In the genomic region with DNA sequence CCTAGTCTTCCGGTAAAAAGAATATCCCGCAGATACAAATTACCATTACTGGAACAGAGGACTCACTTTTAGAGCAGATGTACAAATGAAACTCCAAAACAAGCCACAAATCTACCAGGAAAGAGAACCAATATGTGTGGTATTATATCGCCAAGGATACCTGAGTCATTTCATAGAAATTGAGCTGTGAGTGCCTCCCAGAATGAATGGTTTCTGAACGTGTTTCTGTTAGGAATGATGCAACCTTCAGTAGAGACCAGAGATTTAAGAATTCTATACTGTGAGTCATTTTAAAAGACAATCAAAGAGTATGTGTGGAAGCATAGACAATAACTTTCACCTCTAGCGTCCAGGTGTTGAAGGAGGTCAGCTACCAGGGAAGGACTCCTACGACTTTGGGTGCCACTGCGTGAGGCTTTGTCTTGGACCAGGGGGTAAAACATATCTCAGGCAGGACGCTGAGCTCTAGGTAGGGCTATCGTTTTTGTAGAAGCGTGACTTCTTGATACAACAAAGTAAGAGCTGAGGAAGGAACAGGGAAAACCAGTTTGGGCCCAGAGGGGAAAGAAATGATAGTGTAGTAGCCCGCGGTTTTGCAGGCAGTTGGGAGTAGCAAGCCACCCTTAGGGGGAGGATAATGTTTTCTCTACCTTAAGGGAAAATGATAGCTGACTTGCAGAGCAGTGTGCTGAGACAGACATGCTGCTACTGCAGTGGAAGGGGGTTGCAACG, we compare ENCODE assay signal across 10 cellular contexts.
DNase-seq lines count a peak whose midpoint lies in the region; ATAC-seq, FAIRE-seq and TF ChIP-seq lines count a peak whose summit lies in the region.
"Had no signal": no experiment of that assay in that cellular context is flagged by ENCODE, and none has a peak within 500 bp of the region (broad histone marks: within the 10 kb centered on the region; RNA-seq: fewer than 3 reads in every experiment).

No MANE protein-coding gene starts in this region.

- no peaks in the 10 kb centered on the region; the same call in 1 of the 2 replicates for H3K9me1 ChIP-seq in IMR-90 (ENCODE audit: insufficient read depth, low read length)

- H3K14ac ChIP-seq in IMR-90 (replicated peaks; ENCODE audit: low read depth, low read length): no peak overlapping the region
- H3K14ac ChIP-seq in H1 (ENCODE audit: insufficient read length): no peak overlapping the region

- FAIRE-seq in H1 (lab: Jason Lieb, UNC): no peak

- H3K27me3 ChIP-seq in GM23248 (replicated peaks; ENCODE audit: insufficient read depth) (no peaks in the 10 kb centered on the region), IMR-90 (ENCODE audit: control insufficient read depth, insufficient read depth, low read length) (no peaks in the 10 kb centered on the region; the same call in 1 of the 2 replicates), H1 (replicated peaks in 1 of 4; ENCODE audit: control insufficient read depth in 3 of 4, extremely low read depth in 1 of 4, insufficient read depth in 3 of 4, low read length in 3 of 4) (no peaks in the 10 kb centered on the region), smooth muscle cell (ENCODE audit: low read depth) (no peaks in the 10 kb centered on the region)

- no peak overlapping the region for H3K56ac ChIP-seq in IMR-90 (ENCODE audit: extremely low read depth, insufficient read depth, low read length)
- H3K56ac ChIP-seq in H1 (replicated peaks; ENCODE audit: insufficient read length, low read depth, low read length): no peak overlapping the region

- no peak overlapping the region for H3K23ac ChIP-seq in IMR-90 (ENCODE audit: low read depth, low read length)
- no peak overlapping the region for H3K23ac ChIP-seq in H1 (ENCODE audit: insufficient read length)

- H2AK9ac ChIP-seq in IMR-90 (replicated peaks; ENCODE audit: low read depth, low read length, poor library complexity): no peak overlapping the region

- dilution Hi-C loops in IMR-90 (cut with HindIII; ENCODE audit: low sequenced_read_pairs, unreplicated experiment): no loop called here

- H4K20me1 ChIP-seq in GM23248 (ENCODE audit: insufficient read depth) (no peaks in the 10 kb centered on the region), IMR-90 (ENCODE audit: insufficient read depth, low read length) (no peaks in the 10 kb centered on the region), H1 (replicated peaks in 1 of 2; ENCODE audit: control insufficient read depth in 1 of 2, insufficient read depth in 2 of 2, low read length in 2 of 2) (no peaks in the 10 kb centered on the region), smooth muscle cell (ENCODE audit: low read depth) (no peaks in the 10 kb centered on the region)

- H2BK12ac ChIP-seq in H1 (ENCODE audit: low read depth, low read length): no peak overlapping the region

- no peak for ATAC-seq in IMR-90 (ENCODE audit: low read depth)

- no peak for TF ChIP-seq EP300 in H1 (IDR thresholded peaks at IDR 0.05; ENCODE audit: borderline replicate concordance in 1 of 2, low read depth in 2 of 2, low read length in 2 of 2)

- peaks cover 10% of the 10 kb centered on the region for H3F3A ChIP-seq in GM23248 (ENCODE audit: insufficient read depth)
- peaks cover 3% of the 10 kb centered on the region for H3F3A ChIP-seq in smooth muscle cell (ENCODE audit: low read depth)

- H3K79me2 ChIP-seq in GM23248 (ENCODE audit: insufficient read depth) (no peaks in the 10 kb centered on the region), H1 (ENCODE audit: control insufficient read depth in 1 of 2, insufficient read depth in 2 of 2, low read length in 2 of 2) (no peaks in the 10 kb centered on the region), smooth muscle cell (ENCODE audit: low read depth) (no peaks in the 10 kb centered on the region)

- in situ Hi-C loops in GM23248 (cut with MboI): no loop called here
- in situ Hi-C loops in IMR-90 (cut with MboI; ENCODE audit: low sequenced_read_pairs): no loop called here

- H2BK5ac ChIP-seq in IMR-90 (ENCODE audit: low read depth, low read length, poor library complexity, severe bottlenecking) (no peak overlapping the region), H1 (ENCODE audit: low read depth, low read length) (no peak overlapping the region)

- no peak for TF ChIP-seq RAD21 in IMR-90 (IDR thresholded peaks at IDR 0.05; ENCODE audit: low read length)
- no peak for TF ChIP-seq RAD21 in H1 (IDR thresholded peaks at IDR 0.05 in 1 of 2, conservative IDR thresholded peaks at IDR 0.05 in 1 of 2; ENCODE audit: low read depth in 2 of 2, low read length in 2 of 2)

- H3K9me2 ChIP-seq in GM23248 (ENCODE audit: insufficient read depth): no peaks in the 10 kb centered on the region

- CTCF ChIA-PET in IMR-90 (lab: Yijun Ruan, JAX): no interaction called here
- CTCF ChIA-PET in H1 (lab: Charles Lee; ENCODE audit: partially characterized antibody): interaction anchor here (1.1 kb wide), 1 partner anchor 190 kb away, joined by 3 read pairs; no protein-coding TSS in a partner anchor

- no peaks in the 10 kb centered on the region for H3K79me1 ChIP-seq in IMR-90 (ENCODE audit: low read depth in 1 of 2, low read length in 2 of 2)
- H3K79me1 ChIP-seq in H1 (ENCODE audit: low read depth, low read length): no peaks in the 10 kb centered on the region

- no peaks in the 10 kb centered on the region for H3K9me3 ChIP-seq in GM23248 (ENCODE audit: low read depth)
- H3K9me3 ChIP-seq in IMR-90 (ENCODE audit: control insufficient read depth, insufficient read depth, low read length): no peaks in the 10 kb centered on the region
- H3K9me3 ChIP-seq in H1 (ENCODE audit: insufficient read depth in 2 of 2, low read depth in 1 of 2, low read length in 1 of 2): no peaks in the 10 kb centered on the region
- no peaks in the 10 kb centered on the region for H3K9me3 ChIP-seq in smooth muscle cell (replicated peaks; ENCODE audit: low read depth)

- no peak overlapping the region for H4K8ac ChIP-seq in IMR-90 (ENCODE audit: low read depth in 2 of 2, low read length in 2 of 2)
- no peak overlapping the region for H4K8ac ChIP-seq in H1 (ENCODE audit: extremely low read depth, insufficient read depth, low read length)

- H3K23me2 ChIP-seq in H1 (ENCODE audit: low read depth, low read length): no peaks in the 10 kb centered on the region

- H3K4me1 ChIP-seq in GM23248 (ENCODE audit: insufficient read depth): peaks cover 15% of the 10 kb centered on the region
- 0 out of 2 replicates have a peak, but pooled peaks cover 1% of the 10 kb centered on the region for H3K4me1 ChIP-seq in IMR-90 (ENCODE audit: control insufficient read depth, insufficient read depth, low read length)
- peaks cover 0 to 7% (median 0%) of the 10 kb centered on the region in 4 experiments; a peak in 1 of 7 replicates for H3K4me1 ChIP-seq in H1 (replicated peaks in 1 of 4; ENCODE audit: control insufficient read depth in 3 of 4, insufficient read depth in 4 of 4, low read length in 3 of 4)
- H3K4me1 ChIP-seq in smooth muscle cell (ENCODE audit: low read depth): peaks cover 4% of the 10 kb centered on the region

- H4K5ac ChIP-seq in IMR-90 (ENCODE audit: low read depth, low read length) (no peak overlapping the region), H1 (ENCODE audit: insufficient read length, low read depth, low read length) (no peak overlapping the region)

- H2AK5ac ChIP-seq in IMR-90 (ENCODE audit: low read depth, low read length): no peak overlapping the region
- H2AK5ac ChIP-seq in H1 (ENCODE audit: low read depth, low read length): no peak overlapping the region

- DNase-seq in GM23248 (peak; percentile 80), IMR-90 (peak; percentile 64), H1 (ENCODE audit: low read depth in 1 of 2, low spot score in 2 of 2) (no peak), smooth muscle cell (lab: John Stamatoyannopoulos, UW; ENCODE audit: unreplicated experiment) (no peak), NCI-H1092 (lab: John Stamatoyannopoulos, UW) (no peak), NCI-H69 (lab: John Stamatoyannopoulos, UW) (no peak)
- no peak for DNase-seq in stimulated activated CD4-positive, alpha-beta T cell treated with anti-CD3 and anti-CD28 coated beads, Interleukin-2, amount 100 ng/mL, for 48 hours
- DNase-seq in activated effector memory CD4-positive, alpha-beta T cell treated with anti-CD3 and anti-CD28 coated beads, Interleukin-2, amount 50 U/mL, for 16 hours: no peak
- DNase-seq: GDM1 had no signal

- intact Hi-C loops in IMR-90 (cut with micrococcal nuclease): no loop called here

- 73 to 79% methylated on average over 13 of the region's 13 CpGs for WGBS in GM23248 (ENCODE audit: low coverage in 1 of 2, low lambda C conversion rate in 2 of 2, missing lambda C conversion rate in 2 of 2), 2 experiments
- 64% methylated on average over 3 of the region's 13 CpGs; no CpG with 5 or more reads in 1 of the 2 experiments for WGBS in IMR-90 (ENCODE audit: extremely low coverage in 2 of 2, insufficient read length in 1 of 2), 2 experiments
- 80% methylated on average over 13 of the region's 13 CpGs; no CpG with 5 or more reads in 1 of the 2 experiments for WGBS in H1 (ENCODE audit: extremely low coverage in 1 of 2, insufficient coverage in 1 of 2, insufficient read length in 1 of 2, insufficient replicate concordance in 2 of 2, low coverage in 1 of 2, low lambda C conversion rate in 2 of 2, missing lambda C conversion rate in 1 of 2), 2 experiments
- WGBS in smooth muscle cell (ENCODE audit: low lambda C conversion rate): 66% methylated on average over 13 of the region's 13 CpGs

- TF ChIP-seq CTCF in IMR-90 (conservative IDR thresholded peaks at IDR 0.05; ENCODE audit: low read depth, low read length) (no peak), H1 (IDR thresholded peaks at IDR 0.05; ENCODE audit: control extremely low read depth in 1 of 3, insufficient read depth in 1 of 3, low read depth in 1 of 3, low read length in 3 of 3) (no peak), smooth muscle cell (IDR thresholded peaks at IDR 0.05; ENCODE audit: borderline replicate concordance, insufficient read depth, poor library complexity, severe bottlenecking) (no peak)

- no peaks in the 10 kb centered on the region for H3K36me3 ChIP-seq in GM23248 (ENCODE audit: low read depth)
- H3K36me3 ChIP-seq in IMR-90 (ENCODE audit: control insufficient read depth, insufficient read depth, low read length): no peaks in the 10 kb centered on the region
- H3K36me3 ChIP-seq in H1 (ENCODE audit: control insufficient read depth in 2 of 4, insufficient read depth in 4 of 4, low read length in 3 of 4): no peaks in the 10 kb centered on the region
- no peaks in the 10 kb centered on the region for H3K36me3 ChIP-seq in smooth muscle cell (ENCODE audit: low read depth)

- H3K4ac ChIP-seq in IMR-90 (ENCODE audit: low read depth, low read length) (no peak overlapping the region), H1 (replicated peaks; ENCODE audit: insufficient read length, low read depth, low read length) (no peak overlapping the region)

- TF ChIP-seq POLR2A in IMR-90 (IDR thresholded peaks at IDR 0.05; ENCODE audit: low read depth, low read length) (no peak), H1 (IDR thresholded peaks at IDR 0.05; ENCODE audit: control extremely low read depth in 1 of 2, low read depth in 2 of 2, low read length in 2 of 2) (no peak)

- no peak overlapping the region for H2BK20ac ChIP-seq in IMR-90 (ENCODE audit: low read depth, low read length)
- no peak overlapping the region for H2BK20ac ChIP-seq in H1 (ENCODE audit: low read length)

- H2BK120ac ChIP-seq in IMR-90 (ENCODE audit: low read depth, low read length) (no peak overlapping the region), H1 (replicated peaks; ENCODE audit: low read depth, low read length) (no peak overlapping the region)

- H3K4me3 ChIP-seq in GM23248: no peak overlapping the region
- H3K4me3 ChIP-seq in IMR-90 (ENCODE audit: insufficient read depth, low read depth, low read length): no peak overlapping the region
- no peak overlapping the region for H3K4me3 ChIP-seq in H1 (ENCODE audit: extremely low read depth in 1 of 4, insufficient read depth in 2 of 4, low read depth in 3 of 4, low read length in 4 of 4)
- no peak overlapping the region for H3K4me3 ChIP-seq in smooth muscle cell

- H2BK15ac ChIP-seq in IMR-90 (ENCODE audit: low read depth, low read length): no peak overlapping the region
- no peak overlapping the region for H2BK15ac ChIP-seq in H1 (ENCODE audit: low read length)

- no TSS peak for BruUV-seq in IMR-90 (replicated peaks; lab: Mats Ljungman, UMichigan)

- POLR2A ChIA-PET in IMR-90 (lab: Charles Lee; ENCODE audit: unreplicated experiment) (no interaction called here), H1 (lab: Charles Lee; ENCODE audit: partially characterized antibody) (no interaction called here)

- H3K9ac ChIP-seq in GM23248 (no peak overlapping the region), IMR-90 (ENCODE audit: low read depth, low read length) (no peak overlapping the region), H1 (replicated peaks in 1 of 4; ENCODE audit: extremely low read depth in 1 of 4, low read depth in 3 of 4, low read length in 3 of 4) (no peak overlapping the region), smooth muscle cell (ENCODE audit: low read depth) (peak overlapping the region; percentile 69)

- H2AFZ ChIP-seq in GM23248 (no peak overlapping the region), IMR-90 (replicated peaks; ENCODE audit: low read length, poor library complexity) (no peak overlapping the region), H1 (ENCODE audit: low read length) (peak overlapping the region; percentile 80), smooth muscle cell (ENCODE audit: low read depth) (no peak overlapping the region)

- H4K91ac ChIP-seq in IMR-90 (ENCODE audit: insufficient read depth, low read depth, low read length) (no peak overlapping the region), H1 (replicated peaks; ENCODE audit: insufficient read length, low read length) (no peak overlapping the region)

- peak overlapping the region; percentile 12 for H3K4me2 ChIP-seq in GM23248 (ENCODE audit: unreplicated experiment)
- no peak overlapping the region for H3K4me2 ChIP-seq in IMR-90 (ENCODE audit: low read depth, low read length)
- H3K4me2 ChIP-seq in H1 (ENCODE audit: insufficient read depth in 1 of 2, low read depth in 2 of 2, low read length in 2 of 2): no peak overlapping the region
- H3K4me2 ChIP-seq in smooth muscle cell: peak overlapping the region; percentile 14

- H3K18ac ChIP-seq in IMR-90 (ENCODE audit: low read depth, low read length) (no peak overlapping the region), H1 (ENCODE audit: extremely low read depth, low read length) (no peak overlapping the region)

- H3K27ac ChIP-seq in GM23248 (peak overlapping the region; percentile 53), IMR-90 (ENCODE audit: insufficient read depth, low read length) (no peak overlapping the region), H1 (ENCODE audit: low read depth, low read length) (no peak overlapping the region), smooth muscle cell (ENCODE audit: low read depth) (peak overlapping the region; percentile 92)
- H3K27ac ChIP-seq: HL-60 had no signal

Comparison
In these comparisons a context has a peak if more than half of its experiments do, and no peak if none do; other contexts are left out.
1. DNase-seq: peak in GM23248 (single experiment) and IMR-90 (single experiment); none in H1 (0 of 2), smooth muscle cell (single experiment), NCI-H1092 (single experiment), stimulated activated CD4-positive, alpha-beta T cell treated with anti-CD3 and anti-CD28 coated beads, Interleukin-2, amount 100 ng/mL, for 48 hours (0 of 2), NCI-H69 (single experiment) and activated effector memory CD4-positive, alpha-beta T cell treated with anti-CD3 and anti-CD28 coated beads, Interleukin-2, amount 50 U/mL, for 16 hours (single experiment).
2. H3K27ac ChIP-seq: peak in GM23248 (single experiment) and smooth muscle cell (single experiment); none in IMR-90 (single experiment) and H1 (single experiment).
3. H3K4me2 ChIP-seq: peak in GM23248 (single experiment) and smooth muscle cell (single experiment); none in IMR-90 (single experiment) and H1 (0 of 2).